14 cellular contexts compared by ENCODE assay signal in the genomic region with DNA sequence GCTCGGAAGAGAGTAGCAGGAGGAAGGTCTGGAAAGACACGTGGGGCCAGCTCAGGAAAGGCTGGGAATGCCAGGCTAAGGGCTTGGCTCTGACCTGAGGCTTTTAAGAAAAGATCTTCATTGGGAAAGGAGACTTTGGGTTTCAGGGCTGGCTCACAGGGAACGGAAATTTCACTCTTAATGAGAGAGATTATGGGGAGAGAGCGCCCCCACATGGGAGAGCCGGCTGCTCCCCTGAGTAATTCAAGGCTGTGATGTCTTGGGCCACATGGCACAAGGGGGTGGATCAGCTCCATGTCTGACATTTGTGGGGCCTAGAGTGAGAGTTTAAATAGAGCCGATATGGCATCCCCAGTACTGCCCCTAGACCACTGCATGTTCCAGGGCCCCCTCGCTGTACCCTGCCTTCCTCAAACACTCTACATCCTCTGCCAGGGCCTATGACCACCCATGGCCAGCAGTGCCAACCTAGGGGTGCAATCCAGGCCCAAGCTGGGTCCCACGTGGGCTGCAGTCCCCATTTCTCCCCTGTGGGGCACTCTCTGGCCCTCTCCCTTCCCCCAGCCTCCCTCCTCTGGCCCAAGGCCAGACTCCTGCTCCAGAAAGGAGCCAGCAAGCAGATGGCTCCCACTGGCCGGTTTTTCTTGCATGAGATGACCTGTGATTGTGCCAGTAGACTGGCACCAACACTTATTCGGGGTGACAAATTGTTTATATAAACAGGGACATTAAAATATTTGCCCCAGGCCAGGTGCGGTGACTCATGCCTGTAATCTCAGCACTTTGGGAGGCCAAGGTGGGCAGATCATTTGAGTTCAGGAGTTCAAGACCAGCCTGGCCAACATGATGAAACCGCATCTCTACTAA.
DNase-seq lines count a peak whose midpoint lies in the region; ATAC-seq and TF ChIP-seq lines count a peak whose summit lies in the region.
"Had no signal": no experiment of that assay in that cellular context is flagged by ENCODE, and none has a peak within 500 bp of the region (broad histone marks: within the 10 kb centered on the region; RNA-seq: fewer than 3 reads in every experiment).

No MANE protein-coding gene starts in this region.

- H3K27me3 Mint-ChIP-seq in natural killer cell treated with Interleukin-12 subunit alpha and Interleukin-12 subunit beta and Interleukin-15 and Interleukin-18, amount 100 ng/mL, for 72 hours = peaks cover 19 to 24% of the 10 kb centered on the region in 2 donors

- H2AFZ ChIP-seq in OCI-LY3 (ENCODE audit: low read depth, low read length) = no peak overlapping the region

- DNase-seq in ELR (ENCODE audit: low read depth) (peak; percentile 2), GM20000 (ENCODE audit: low spot score) (peak; percentile 61), left lung (no peak), ovary (no peak)
- no peak for DNase-seq in natural killer cell treated with Interleukin-12 subunit alpha and Interleukin-12 subunit beta and Interleukin-15 and Interleukin-18, amount 100 ng/mL, for 72 hours (ENCODE audit: low spot score)
- DNase-seq: activated naive CD4-positive, alpha-beta T cell treated with Interleukin-2 at 50 U/mL for 16 hours; effector CD8-positive, alpha-beta T cell; GDM1; NCI-H510A; stimulated activated CD4-positive, alpha-beta T cell treated with anti-CD3 and anti-CD28 coated beads, Interleukin-2, amount 100 ng/mL, for 24 hours; T1000 had no signal

- no peak overlapping the region for H3K4me2 ChIP-seq in OCI-LY3 (ENCODE audit: low read length)

- H3K4me3 Mint-ChIP-seq in natural killer cell treated with Interleukin-12 subunit alpha and Interleukin-12 subunit beta and Interleukin-15 and Interleukin-18, amount 100 ng/mL, for 72 hours = no peak overlapping the region

- peaks cover 13% of the 10 kb centered on the region for H3K36me3 ChIP-seq in OCI-LY3 (replicated peaks; ENCODE audit: low read depth, low read length)
- no peaks in the 10 kb centered on the region for H3K36me3 ChIP-seq in left lung
- no peaks in the 10 kb centered on the region for H3K36me3 ChIP-seq in ovary
- H3K36me3 ChIP-seq: thoracic aorta had no signal

- no peak for TF ChIP-seq EP300 in ovary (IDR thresholded peaks at IDR 0.05)

- no peak for TF ChIP-seq POLR2A in ovary (IDR thresholded peaks at IDR 0.05)

- H3K27me3 ChIP-seq in OCI-LY3 (ENCODE audit: low read depth, low read length) (no peaks in the 10 kb centered on the region), left lung (peaks cover 0 to 20% of the 10 kb centered on the region in 2 donors), ovary (no peaks in the 10 kb centered on the region)

- no peaks in the 10 kb centered on the region for H3K36me3 Mint-ChIP-seq in natural killer cell treated with Interleukin-12 subunit alpha and Interleukin-12 subunit beta and Interleukin-15 and Interleukin-18, amount 100 ng/mL, for 72 hours

- H3K4me1 ChIP-seq in OCI-LY3 (ENCODE audit: low read length) (0 out of 2 replicates have a peak, but pooled peaks cover 2% of the 10 kb centered on the region), left lung (no peaks in the 10 kb centered on the region), ovary (ENCODE audit: insufficient read depth) (no peaks in the 10 kb centered on the region)

- no peak overlapping the region for H3K4me3 ChIP-seq in OCI-LY3 (ENCODE audit: low read length)
- no peak overlapping the region for H3K4me3 ChIP-seq in left lung
- no peak overlapping the region for H3K4me3 ChIP-seq in ovary
- H3K4me3 ChIP-seq: thoracic aorta had no signal

- H3K9me3 Mint-ChIP-seq in natural killer cell treated with Interleukin-12 subunit alpha and Interleukin-12 subunit beta and Interleukin-15 and Interleukin-18, amount 100 ng/mL, for 72 hours = no peaks in the 10 kb centered on the region

- H3K27ac ChIP-seq in OCI-LY3 (ENCODE audit: low read length) = no peak overlapping the region
- no peak overlapping the region for H3K27ac ChIP-seq in left lung
- H3K27ac ChIP-seq in ovary = no peak overlapping the region
- H3K27ac ChIP-seq: thoracic aorta had no signal

- ATAC-seq in left lung = peak; percentile 37
- ATAC-seq in natural killer cell treated with Interleukin-12 subunit alpha and Interleukin-12 subunit beta and Interleukin-15 and Interleukin-18, amount 100 ng/mL, for 72 hours = no peak
- no peak for ATAC-seq in GM18873 (IDR thresholded peaks at IDR 0.05; ENCODE audit: low FRiP score, unreplicated experiment)

- 52 to 56% (median 55%) methylated on average over 12 of the region's 12 CpGs for WGBS in ovary, 3 donors

- H4K20me1 ChIP-seq in OCI-LY3 (ENCODE audit: insufficient read depth, low read length) = no peaks in the 10 kb centered on the region

- TF ChIP-seq CTCF in GM20000 (IDR thresholded peaks at IDR 0.05; ENCODE audit: extremely low read depth, missing control alignments) (peak; percentile 52), OCI-LY3 (IDR thresholded peaks at IDR 0.05; ENCODE audit: low read depth, low read length) (peak; percentile 81), left lung (IDR thresholded peaks at IDR 0.05) (no peak), ovary (IDR thresholded peaks at IDR 0.05) (no peak)

- intact Hi-C loops in left lung (cut with DNase I) = no loop called here
- intact Hi-C loops in ovary (cut with DNase I) = no loop called here

- H3K9me3 ChIP-seq in OCI-LY3 (ENCODE audit: insufficient read depth, low read length) = no peaks in the 10 kb centered on the region
- no peaks in the 10 kb centered on the region for H3K9me3 ChIP-seq in left lung
- no peaks in the 10 kb centered on the region for H3K9me3 ChIP-seq in ovary
- H3K9me3 ChIP-seq: thoracic aorta had no signal

- H3K79me2 ChIP-seq in OCI-LY3 (ENCODE audit: low read length) = no peaks in the 10 kb centered on the region

- H3K4me1 Mint-ChIP-seq in natural killer cell treated with Interleukin-12 subunit alpha and Interleukin-12 subunit beta and Interleukin-15 and Interleukin-18, amount 100 ng/mL, for 72 hours (ENCODE audit: low read depth in 2 of 2) = no peaks in the 10 kb centered on the region

- H3K9ac ChIP-seq in OCI-LY3 (ENCODE audit: low read length) = no peak overlapping the region

- no peak overlapping the region for H3K27ac Mint-ChIP-seq in natural killer cell treated with Interleukin-12 subunit alpha and Interleukin-12 subunit beta and Interleukin-15 and Interleukin-18, amount 100 ng/mL, for 72 hours

Comparison
In these comparisons a context has a peak if more than half of its experiments do, and no peak if none do; other contexts are left out.
1. DNase-seq: peak in ELR (single experiment) and GM20000 (single experiment); none in left lung (0 of 2), ovary (0 of 5) and natural killer cell treated with Interleukin-12 subunit alpha and Interleukin-12 subunit beta and Interleukin-15 and Interleukin-18, amount 100 ng/mL, for 72 hours (single experiment).
2. CTCF ChIP-seq: peak in GM20000 (single experiment) and OCI-LY3 (single experiment); none in left lung (0 of 2) and ovary (0 of 3).